ENCODE assay signal across 24 cellular contexts in the genomic region with DNA sequence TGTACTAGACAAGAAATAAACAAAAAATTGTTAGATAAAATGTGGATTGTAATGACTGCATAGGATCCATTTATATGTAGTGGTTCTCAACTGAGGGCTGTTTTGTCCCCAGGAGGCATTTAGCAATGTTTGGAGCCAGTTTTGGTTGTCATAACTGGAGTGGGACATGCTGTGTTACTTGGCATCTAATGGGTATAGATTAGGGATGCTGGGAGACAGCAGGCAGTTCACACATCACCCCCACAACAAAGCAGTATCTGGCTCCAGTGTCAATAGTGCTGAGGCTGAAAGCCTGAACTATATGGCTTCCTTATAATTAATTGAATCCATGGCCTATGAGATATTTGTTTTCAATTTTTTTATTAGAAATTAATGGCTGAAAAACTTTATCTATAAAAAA.
"Had no signal": no experiment of that assay in that cellular context is flagged by ENCODE, and none has a peak within 500 bp of the region (broad histone marks: within the 10 kb centered on the region; RNA-seq: fewer than 3 reads in every experiment).

No MANE protein-coding gene starts in this region.

- H3K9me3 ChIP-seq: ascending aorta, breast epithelium had no signal

- DNase-seq: activated CD4-positive, alpha-beta memory T cell treated with anti-CD3 and anti-CD28 coated beads, Interleukin-2, amount 10 ng/mL, durations not matched to agents 7 days and 5 days; activated CD4-positive, alpha-beta T cell treated with anti-CD3 and anti-CD28 coated beads for 4 hours; activated CD4-positive, alpha-beta T cell treated with anti-CD3 and anti-CD28 coated beads, Interleukin-2, amount 10 ng/mL, durations not matched to agents 7 days and 5 days; activated CD4-positive, alpha-beta T cell treated with anti-CD3 and anti-CD28 coated beads, Interleukin-2, amount 50 U/mL, for 4 hours; activated CD4-positive, CD25-positive, alpha-beta regulatory T cell; activated CD4-positive, CD25-positive, alpha-beta regulatory T cell treated with anti-CD3 and anti-CD28 coated beads, Interleukin-2, amount 50 U/mL, for 72 hours; activated CD8-positive, alpha-beta memory T cell treated with anti-CD3 and anti-CD28 coated beads, Interleukin-2, amount 50 U/mL, for 48 hours; activated gamma-delta T cell; activated naive CD4-positive, alpha-beta T cell; activated naive CD4-positive, alpha-beta T cell treated with anti-CD3 and anti-CD28 coated beads, Interleukin-2, amount 10 ng/mL, durations not matched to agents 7 days and 5 days; activated naive CD8-positive, alpha-beta T cell treated with anti-CD3 and anti-CD28 coated beads, Interleukin-2, amount 10 ng/mL, durations not matched to agents 7 days and 5 days; activated T-cell treated with anti-CD3 and anti-CD28 coated beads for 4 hours; activated T-cell treated with anti-CD3 and anti-CD28 coated beads, Interleukin-2, amount 50 U/mL, for 24 hours; activated T-cell treated with anti-CD3 and anti-CD28 coated beads, Interleukin-2, amount 50 U/mL, for 72 hours; effector memory CD4-positive, alpha-beta T cell; endodermal cell; foreskin fibroblast; head of caudate nucleus; T-helper 2 cell had no signal

- H3K4me3 ChIP-seq: ascending aorta, breast epithelium, cardiac muscle cell had no signal

- H3K27me3 ChIP-seq: ascending aorta, breast epithelium, cardiac muscle cell had no signal

- H3K36me3 ChIP-seq: ascending aorta, breast epithelium, cardiac muscle cell had no signal

- ATAC-seq: activated naive CD4-positive, alpha-beta T cell treated with anti-CD3 and anti-CD28 coated beads, Interleukin-2, amount 50 U/mL, for 72 hours; activated T-cell treated with anti-CD3 and anti-CD28 coated beads, Interleukin-2, amount 50 U/mL, for 72 hours; esophagus mucosa had no signal

- H3K4me1 ChIP-seq: ascending aorta, breast epithelium had no signal

- H3K27ac ChIP-seq: ascending aorta, breast epithelium, cardiac muscle cell had no signal
